Comparison of ENCODE assay signal across 2 cellular contexts in the genomic region with DNA sequence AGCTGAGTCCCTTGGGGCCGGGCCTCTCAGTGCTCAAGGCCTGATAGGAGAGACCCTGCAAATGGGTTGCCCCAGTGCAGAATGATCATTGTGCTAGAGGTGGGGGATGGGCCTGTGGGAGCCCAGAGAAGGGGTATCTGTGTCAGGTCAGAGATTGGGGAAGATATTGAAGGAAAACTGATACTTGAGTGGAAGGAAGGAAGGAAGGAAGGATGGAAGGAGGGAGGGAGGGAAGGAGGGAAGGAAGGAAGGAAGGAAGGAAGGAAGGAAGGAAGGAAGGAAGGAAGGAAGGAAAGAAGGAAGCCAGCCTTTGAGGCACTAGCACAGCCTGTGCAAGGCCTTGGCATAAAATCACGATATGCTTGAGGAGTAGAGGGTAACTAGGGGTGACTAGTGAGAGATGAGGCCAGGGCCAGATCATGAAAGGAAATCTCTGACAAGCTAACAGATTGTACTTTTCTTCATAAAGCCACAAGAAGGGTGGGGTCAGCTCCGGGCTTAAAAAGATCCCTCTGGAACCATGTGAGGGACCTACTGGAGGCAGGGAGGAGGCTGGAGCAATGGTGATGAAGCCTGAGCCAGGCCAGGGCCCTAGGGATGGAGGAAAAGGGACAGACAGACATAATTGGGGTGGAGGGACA.
TF ChIP-seq lines count a peak whose summit lies in the region.

No MANE protein-coding gene starts in this region.

TF ChIP-seq in HEK293, 187 proteins besides CTCF, POLR2A, EP300 and RAD21:
- TF ChIP-seq ZNF266 (tag by site-specific recombination; IDR thresholded peaks at IDR 0.05; ENCODE audit: low read depth), result peak; percentile 31; the same call in 1 of the 2 replicates
- no peak for TF ChIP-seq GLIS1 (tag by site-specific recombination; IDR thresholded peaks at IDR 0.05)
- peak; percentile 97 for TF ChIP-seq ZNF366 (tag by site-specific recombination; conservative IDR thresholded peaks at IDR 0.05)

TF ChIP-seq in H1, 55 proteins besides CTCF, POLR2A, EP300 and RAD21:
- TF ChIP-seq KDM5A (IDR thresholded peaks at IDR 0.05; ENCODE audit: low read length) (no peak), SIRT6 (IDR thresholded peaks at IDR 0.05; ENCODE audit: low read length) (no peak), RBBP5 (IDR thresholded peaks at IDR 0.05; ENCODE audit: borderline replicate concordance, low read depth, low read length) (no peak), SAP30 (IDR thresholded peaks at IDR 0.05; ENCODE audit: insufficient read depth, insufficient replicate concordance, low read length) (no peak), POLR2AphosphoS5 (IDR thresholded peaks at IDR 0.05; ENCODE audit: low read depth, low read length) (no peak), JUND (IDR thresholded peaks at IDR 0.05; ENCODE audit: low read length) (no peak), EGR1 (IDR thresholded peaks at IDR 0.05; ENCODE audit: borderline replicate concordance, low read depth, low read length) (no peak), SP1 (IDR thresholded peaks at IDR 0.05; ENCODE audit: low read depth, low read length) (no peak), TAF7 (optimal IDR thresholded peaks at IDR 0.05; ENCODE audit: borderline replicate concordance, low read depth, low read length) (no peak), RNF2 (IDR thresholded peaks at IDR 0.05; ENCODE audit: borderline replicate concordance, low read depth, low read length, missing control alignments, poor library complexity, severe bottlenecking) (no peak), BACH1 (IDR thresholded peaks at IDR 0.05; ENCODE audit: low read length) (no peak), MAFK (IDR thresholded peaks at IDR 0.05; ENCODE audit: low read depth, low read length) (no peak), KDM4A (IDR thresholded peaks at IDR 0.05; ENCODE audit: low read depth, low read length, severe bottlenecking) (no peak), CBX8 (IDR thresholded peaks at IDR 0.05; ENCODE audit: borderline replicate concordance, low read depth, low read length) (no peak)
- TF ChIP-seq, protein P1, sequence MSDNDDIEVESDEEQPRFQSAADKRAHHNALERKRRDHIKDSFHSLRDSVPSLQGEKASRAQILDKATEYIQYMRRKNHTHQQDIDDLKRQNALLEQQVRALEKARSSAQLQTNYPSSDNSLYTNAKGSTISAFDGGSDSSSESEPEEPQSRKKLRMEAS (IDR thresholded peaks at IDR 0.05), result no peak
- TF ChIP-seq, protein P2, sequence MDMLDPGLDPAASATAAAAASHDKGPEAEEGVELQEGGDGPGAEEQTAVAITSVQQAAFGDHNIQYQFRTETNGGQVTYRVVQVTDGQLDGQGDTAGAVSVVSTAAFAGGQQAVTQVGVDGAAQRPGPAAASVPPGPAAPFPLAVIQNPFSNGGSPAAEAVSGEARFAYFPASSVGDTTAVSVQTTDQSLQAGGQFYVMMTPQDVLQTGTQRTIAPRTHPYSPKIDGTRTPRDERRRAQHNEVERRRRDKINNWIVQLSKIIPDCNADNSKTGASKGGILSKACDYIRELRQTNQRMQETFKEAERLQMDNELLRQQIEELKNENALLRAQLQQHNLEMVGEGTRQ (IDR thresholded peaks at IDR 0.05; ENCODE audit: low read length), result no peak
- TF ChIP-seq, protein P3, sequence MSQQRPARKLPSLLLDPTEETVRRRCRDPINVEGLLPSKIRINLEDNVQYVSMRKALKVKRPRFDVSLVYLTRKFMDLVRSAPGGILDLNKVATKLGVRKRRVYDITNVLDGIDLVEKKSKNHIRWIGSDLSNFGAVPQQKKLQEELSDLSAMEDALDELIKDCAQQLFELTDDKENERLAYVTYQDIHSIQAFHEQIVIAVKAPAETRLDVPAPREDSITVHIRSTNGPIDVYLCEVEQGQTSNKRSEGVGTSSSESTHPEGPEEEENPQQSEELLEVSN (IDR thresholded peaks at IDR 0.05), result no peak
- TF ChIP-seq, protein P4, sequence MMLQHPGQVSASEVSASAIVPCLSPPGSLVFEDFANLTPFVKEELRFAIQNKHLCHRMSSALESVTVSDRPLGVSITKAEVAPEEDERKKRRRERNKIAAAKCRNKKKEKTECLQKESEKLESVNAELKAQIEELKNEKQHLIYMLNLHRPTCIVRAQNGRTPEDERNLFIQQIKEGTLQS (IDR thresholded peaks at IDR 0.05; ENCODE audit: insufficient read depth, low read depth, low read length), result no peak
